In the genomic region with DNA sequence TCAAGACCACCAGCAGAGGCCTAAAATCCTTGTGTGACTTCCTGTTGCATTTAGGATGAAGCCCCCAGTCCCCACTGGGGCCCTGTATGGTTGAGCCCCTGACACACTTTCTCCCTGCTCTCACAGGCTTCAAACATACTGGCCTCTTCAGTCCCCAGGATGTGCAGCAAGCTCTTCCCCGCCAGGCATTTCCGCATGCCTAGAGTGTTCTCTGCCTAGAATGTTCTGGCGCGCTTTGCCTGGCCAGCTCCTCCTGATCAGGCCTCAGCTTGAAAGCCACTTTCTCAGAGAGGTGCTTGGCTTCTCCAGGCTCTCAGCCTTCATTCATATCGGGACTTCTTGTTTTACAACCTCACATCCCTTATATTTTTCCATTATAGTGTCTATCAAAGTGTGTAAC, we compare ENCODE assay signal across 30 cellular contexts.
"Had no signal": no experiment of that assay in that cellular context is flagged by ENCODE, and none has a peak within 500 bp of the region (broad histone marks: within the 10 kb centered on the region; RNA-seq: fewer than 3 reads in every experiment).

No MANE protein-coding gene starts in this region.

- H3K27me3 ChIP-seq: body of pancreas, breast epithelium had no signal

- H3K4me1 ChIP-seq: body of pancreas had no signal

- DNase-seq: activated B cell treated with CpG ODN at 0.5 μM for 24 hours; activated CD4-positive, alpha-beta memory T cell treated with anti-CD3 and anti-CD28 coated beads, Interleukin-2, amount 10 ng/mL, durations not matched to agents 7 days and 5 days; activated CD4-positive, alpha-beta T cell treated with anti-CD3 and anti-CD28 coated beads for 4 hours; activated CD4-positive, CD25-positive, alpha-beta regulatory T cell treated with anti-CD3 and anti-CD28 coated beads, Interleukin-2, amount 50 U/mL, for 72 hours; activated CD8-positive, alpha-beta memory T cell treated with anti-CD3 and anti-CD28 coated beads for 24 hours; activated CD8-positive, alpha-beta memory T cell treated with anti-CD3 and anti-CD28 coated beads, Interleukin-2, amount 10 ng/mL, durations not matched to agents 7 days and 5 days; activated CD8-positive, alpha-beta memory T cell treated with anti-CD3 and anti-CD28 coated beads, Interleukin-2, amount 50 U/mL, for 48 hours; activated gamma-delta T cell; activated naive CD4-positive, alpha-beta T cell treated with Interleukin-2 at 50 U/mL for 16 hours; activated naive CD8-positive, alpha-beta T cell treated with anti-CD3 and anti-CD28 coated beads, Interleukin-2, amount 10 ng/mL, durations not matched to agents 7 days and 5 days; activated T-cell treated with anti-CD3 and anti-CD28 coated beads, Interleukin-2, amount 50 U/mL, for 1 hour; KG1; NCI-H1092 treated with DMSO at 0.1 percent for 48 hours; NCI-H1417; NCI-H187 treated with DMSO at 0.1 percent for 48 hours; NCI-H2081; NCI-H2171 treated with DMSO at 0.1 percent for 48 hours; NCI-H446; NCI-H510A treated with DMSO at 0.1 percent for 48 hours; NCI-H526 treated with DMSO at 0.1 percent for 48 hours; SHP77 treated with DMSO at 0.1 percent for 48 hours; T-cell; T-helper 17 cell had no signal

- H3K4me3 Mint-ChIP-seq: activated B cell treated with CpG ODN at 0.5 μM for 24 hours; activated CD4-positive, alpha-beta memory T cell treated with anti-CD3 and anti-CD28 coated beads, Interleukin-2, amount 10 ng/mL, durations not matched to agents 7 days and 5 days; activated CD8-positive, alpha-beta memory T cell treated with anti-CD3 and anti-CD28 coated beads, Interleukin-2, amount 10 ng/mL, durations not matched to agents 7 days and 5 days; activated naive CD4-positive, alpha-beta T cell treated with anti-CD3 and anti-CD28 coated beads, Interleukin-2, amount 50 U/mL, for 24 hours; activated naive CD8-positive, alpha-beta T cell treated with anti-CD3 and anti-CD28 coated beads, Interleukin-2, amount 10 ng/mL, durations not matched to agents 7 days and 5 days; T-cell; T-helper 17 cell had no signal

- H3K36me3 Mint-ChIP-seq: activated CD8-positive, alpha-beta memory T cell treated with anti-CD3 and anti-CD28 coated beads, Interleukin-2, amount 10 ng/mL, durations not matched to agents 7 days and 5 days; activated naive CD4-positive, alpha-beta T cell treated with anti-CD3 and anti-CD28 coated beads, Interleukin-2, amount 50 U/mL, for 24 hours; activated naive CD8-positive, alpha-beta T cell treated with anti-CD3 and anti-CD28 coated beads, Interleukin-2, amount 10 ng/mL, durations not matched to agents 7 days and 5 days; T-cell had no signal

- H3K36me3 ChIP-seq: breast epithelium had no signal

- H3K27me3 Mint-ChIP-seq: activated CD4-positive, alpha-beta memory T cell treated with anti-CD3 and anti-CD28 coated beads, Interleukin-2, amount 10 ng/mL, durations not matched to agents 7 days and 5 days; activated naive CD8-positive, alpha-beta T cell treated with anti-CD3 and anti-CD28 coated beads, Interleukin-2, amount 10 ng/mL, durations not matched to agents 7 days and 5 days had no signal

- ATAC-seq: activated CD8-positive, alpha-beta memory T cell treated with anti-CD3 and anti-CD28 coated beads, Interleukin-2, amount 10 ng/mL, durations not matched to agents 7 days and 5 days; body of pancreas; Panc1; SK-N-SH treated with all-trans-retinoic acid at 6 μM for 48 hours; T-cell; T-helper 17 cell had no signal

- H3K27ac Mint-ChIP-seq: activated B cell treated with CpG ODN at 0.5 μM for 24 hours; activated CD4-positive, alpha-beta memory T cell treated with anti-CD3 and anti-CD28 coated beads, Interleukin-2, amount 10 ng/mL, durations not matched to agents 7 days and 5 days; activated CD8-positive, alpha-beta memory T cell treated with anti-CD3 and anti-CD28 coated beads, Interleukin-2, amount 10 ng/mL, durations not matched to agents 7 days and 5 days; activated naive CD4-positive, alpha-beta T cell treated with anti-CD3 and anti-CD28 coated beads, Interleukin-2, amount 50 U/mL, for 24 hours; activated naive CD8-positive, alpha-beta T cell treated with anti-CD3 and anti-CD28 coated beads, Interleukin-2, amount 10 ng/mL, durations not matched to agents 7 days and 5 days; activated T-helper 2 cell treated with anti-CD3 and anti-CD28 coated beads, Interferon-gamma antibody, Interleukin-2, Interleukin-4, amounts not matched to agents 10 μg/mL and 5 μg/mL and 100 μg/mL, durations not matched to agents 14 hours and 24 hours and 36 hours; T-cell; T-helper 17 cell had no signal

- H3K9me3 ChIP-seq: body of pancreas, breast epithelium had no signal

- H3K4me3 ChIP-seq: body of pancreas, breast epithelium had no signal

- H3K4me1 Mint-ChIP-seq: activated B cell treated with CpG ODN at 0.5 μM for 24 hours; activated CD4-positive, alpha-beta memory T cell treated with anti-CD3 and anti-CD28 coated beads, Interleukin-2, amount 10 ng/mL, durations not matched to agents 7 days and 5 days; activated CD8-positive, alpha-beta memory T cell treated with anti-CD3 and anti-CD28 coated beads, Interleukin-2, amount 10 ng/mL, durations not matched to agents 7 days and 5 days; activated naive CD4-positive, alpha-beta T cell treated with anti-CD3 and anti-CD28 coated beads, Interleukin-2, amount 50 U/mL, for 24 hours; activated naive CD8-positive, alpha-beta T cell treated with anti-CD3 and anti-CD28 coated beads, Interleukin-2, amount 10 ng/mL, durations not matched to agents 7 days and 5 days; T-cell; T-helper 17 cell had no signal

- H3K27ac ChIP-seq: body of pancreas, VCaP had no signal

- H3K9me3 Mint-ChIP-seq: activated B cell treated with CpG ODN at 0.5 μM for 24 hours; activated CD4-positive, alpha-beta memory T cell treated with anti-CD3 and anti-CD28 coated beads, Interleukin-2, amount 10 ng/mL, durations not matched to agents 7 days and 5 days; activated naive CD4-positive, alpha-beta T cell treated with anti-CD3 and anti-CD28 coated beads, Interleukin-2, amount 50 U/mL, for 24 hours; activated naive CD8-positive, alpha-beta T cell treated with anti-CD3 and anti-CD28 coated beads, Interleukin-2, amount 10 ng/mL, durations not matched to agents 7 days and 5 days; activated T-helper 2 cell treated with anti-CD3 and anti-CD28 coated beads, Interferon-gamma antibody, Interleukin-2, Interleukin-4, amounts not matched to agents 10 μg/mL and 5 μg/mL and 100 μg/mL, durations not matched to agents 14 hours and 24 hours and 36 hours; T-cell had no signal
